Comparison of ENCODE assay signal across 8 cellular contexts in genomic region chr4:129085472-129085871, GRCh38.
"Had no signal": no experiment of that assay in that cellular context is flagged by ENCODE, and none has a peak within 500 bp of the region (broad histone marks: within the 10 kb centered on the region; RNA-seq: fewer than 3 reads in every experiment).

No MANE protein-coding gene starts in this region.

- H3K27ac ChIP-seq: GM23248 had no signal

- FAIRE-seq: HTR-8/SVneo had no signal

- H2AFZ ChIP-seq: GM23248 had no signal

- ATAC-seq: HCT116 had no signal

- H3K4me3 ChIP-seq: GM23248, HAP-1 had no signal

- H3K9ac ChIP-seq: GM23248 had no signal

- DNase-seq: GM23248, GOT3, H7, IMR-90, KBM-7 had no signal
